Comparison of ENCODE assay signal across 16 cellular contexts in genomic region chr1:30294508-30294907, GRCh38.
DNase-seq lines count a peak whose midpoint lies in the region; ATAC-seq and TF ChIP-seq lines count a peak whose summit lies in the region.
"Had no signal": no experiment of that assay in that cellular context is flagged by ENCODE, and none has a peak within 500 bp of the region (broad histone marks: within the 10 kb centered on the region; RNA-seq: fewer than 3 reads in every experiment).

No MANE protein-coding gene starts in this region.

- H3K36me3 Mint-ChIP-seq in endothelial cell (ENCODE audit: low read depth, unreplicated experiment), result no peaks in the 10 kb centered on the region

- no peaks in the 10 kb centered on the region for H3K4me1 Mint-ChIP-seq in endothelial cell (ENCODE audit: unreplicated experiment)

- no peak overlapping the region for H3K27ac Mint-ChIP-seq in endothelial cell (ENCODE audit: unreplicated experiment)
- H3K27ac Mint-ChIP-seq: CD4-positive, alpha-beta T cell had no signal

- peak overlapping the region; percentile 66 for H3K4me3 Mint-ChIP-seq in endothelial cell (ENCODE audit: unreplicated experiment)
- H3K4me3 Mint-ChIP-seq: CD4-positive, alpha-beta T cell had no signal

- no peaks in the 10 kb centered on the region for H3K36me3 ChIP-seq in stomach

- no peaks in the 10 kb centered on the region for H3K4me1 ChIP-seq in stomach
- H3K4me1 ChIP-seq: A549, Caco-2 had no signal

- no peak overlapping the region for H3K27ac ChIP-seq in stomach
- H3K27ac ChIP-seq: 22Rv1, A549, C4-2B had no signal

- intact Hi-C loops in stomach (cut with DNase I; ENCODE audit: low total_unique reads), result no loop called here

- peaks cover 2% of the 10 kb centered on the region for H3K27me3 Mint-ChIP-seq in endothelial cell (ENCODE audit: unreplicated experiment)

- H3K9me3 ChIP-seq in stomach, result peaks cover 0 to 15% (median 11%) of the 10 kb centered on the region in 4 donors
- H3K9me3 ChIP-seq: A549, Caco-2 had no signal

- peak; percentile 15 for DNase-seq in activated CD8-positive, alpha-beta memory T cell treated with anti-CD3 and anti-CD28 coated beads for 24 hours
- no peak for DNase-seq in activated CD8-positive, alpha-beta memory T cell treated with anti-CD3 and anti-CD28 coated beads, Interleukin-2, amount 50 U/mL, for 4 hours
- peak; percentile 8 for DNase-seq in activated CD8-positive, alpha-beta memory T cell treated with anti-CD3 and anti-CD28 coated beads, Interleukin-2, amount 50 U/mL, for 48 hours
- DNase-seq in endothelial cell (ENCODE audit: low spot score), result no peak
- peak; percentile 9 for DNase-seq in stomach
- DNase-seq in NK-92 treated with Interleukin-12 subunit alpha and Interleukin-12 subunit beta, amount 100 ng/mL, for 24 hours (lab: John Stamatoyannopoulos, UW), result no peak
- DNase-seq in NCI-H524 (lab: John Stamatoyannopoulos, UW), result no peak
- DNase-seq: AML-193; Caco-2; CD4-positive, alpha-beta T cell; GOT3; H7 had no signal

- peaks cover 0 to 25% (median 0%) of the 10 kb centered on the region in 3 donors for H3K27me3 ChIP-seq in stomach

- TF ChIP-seq POLR2A in stomach (IDR thresholded peaks at IDR 0.05), result no peak

- TF ChIP-seq EP300 in stomach (IDR thresholded peaks at IDR 0.05), result no peak

- H3K4me3 ChIP-seq in stomach, result no peak overlapping the region
- H3K4me3 ChIP-seq: A549 had no signal

- H3K9me3 Mint-ChIP-seq in endothelial cell (ENCODE audit: unreplicated experiment), result peaks cover 14% of the 10 kb centered on the region

- TF ChIP-seq CTCF in endothelial cell (IDR thresholded peaks at IDR 0.05; ENCODE audit: unreplicated experiment) (no peak), stomach (IDR thresholded peaks at IDR 0.05) (no peak)

- WGBS in stomach, 5 donors, result 43 to 76% (median 59%) methylated on average over 1 of the region's 1 CpG

- ATAC-seq in GM18909 (IDR thresholded peaks at IDR 0.05; ENCODE audit: poor library complexity, unreplicated experiment), result no peak
- ATAC-seq: A549 had no signal

Comparison
In these comparisons a context has a peak if more than half of its experiments do, and no peak if none do; other contexts are left out.
1. DNase-seq: peak in activated CD8-positive, alpha-beta memory T cell treated with anti-CD3 and anti-CD28 coated beads for 24 hours (single experiment), activated CD8-positive, alpha-beta memory T cell treated with anti-CD3 and anti-CD28 coated beads, Interleukin-2, amount 50 U/mL, for 48 hours (single experiment) and stomach (single experiment); none in activated CD8-positive, alpha-beta memory T cell treated with anti-CD3 and anti-CD28 coated beads, Interleukin-2, amount 50 U/mL, for 4 hours (single experiment), endothelial cell (single experiment), NK-92 treated with Interleukin-12 subunit alpha and Interleukin-12 subunit beta, amount 100 ng/mL, for 24 hours (single experiment) and NCI-H524 (0 of 2).